In genomic region chrX:30652527-30653414, GRCh38 we compare ENCODE assay signal across 8 cellular contexts. TPM values are rescaled to one million over a fixed set of nuclear protein-coding genes. Genes with fewer than 3 reads are reported as not detected.
DNase-seq lines count a peak whose midpoint lies in the region; ATAC-seq and TF ChIP-seq lines count a peak whose summit lies in the region.

No MANE protein-coding gene starts in this region.

- H3K4me3 Mint-ChIP-seq in chondrocyte (ENCODE audit: unreplicated experiment), result peak overlapping the region; percentile 87

- H3K9me3 Mint-ChIP-seq in chondrocyte (ENCODE audit: low read depth), result no peaks in the 10 kb centered on the region

- peak; percentile 96 for DNase-seq in Ammon's horn (ENCODE audit: low spot score)
- peak; percentile 93 for DNase-seq in NCI-H460 (ENCODE audit: extremely low read depth, low read depth)
- DNase-seq in activated CD4-positive, alpha-beta T cell treated with anti-CD3 and anti-CD28 coated beads for 1 hour, result peak; percentile 78
- peak; percentile 99 for DNase-seq in chondrocyte (ENCODE audit: low spot score)
- DNase-seq in kidney tubule cell (ENCODE audit: low spot score), result peak; percentile 89
- peak; percentile 83 to 85 for DNase-seq in stimulated activated CD4-positive, alpha-beta T cell treated with anti-CD3 and anti-CD28 coated beads, Interleukin-15, amount 100 ng/mL, for 48 hours (ENCODE audit: low read depth in 2 of 2)

- peaks cover 12% of the 10 kb centered on the region for H3K4me1 Mint-ChIP-seq in chondrocyte (ENCODE audit: low read depth)

- H3K27ac Mint-ChIP-seq in chondrocyte (ENCODE audit: unreplicated experiment), result peak overlapping the region; percentile 80

- no peaks in the 10 kb centered on the region for H3K36me3 Mint-ChIP-seq in chondrocyte (ENCODE audit: low read depth)

- ATAC-seq in HG03378 (IDR thresholded peaks at IDR 0.05; ENCODE audit: unreplicated experiment), result peak; percentile 76

- H3K27me3 Mint-ChIP-seq in chondrocyte (ENCODE audit: low read depth), result no peaks in the 10 kb centered on the region

- no peak for TF ChIP-seq CTCF in chondrocyte (IDR thresholded peaks at IDR 0.05)

- peak; percentile 72 for TF ChIP-seq POLR2A in GM19193 (IDR thresholded peaks at IDR 0.05; ENCODE audit: extremely low read depth, insufficient read depth, insufficient read length)

RNA-seq across cellular contexts. Expression of gene GK, which starts 0.5 kb away (rescaled TPM):
- 10.4 and 15.4 TPM in 2 replicates for total RNA-seq in NCI-H460 (2014; rRNA removed; shearing (Covaris generic))
- 7.3 and 12.7 TPM in 2 replicates for polyA plus RNA-seq in NCI-H460 (2014; cell fraction: nucleus; rRNA removed)
- total RNA-seq in chondrocyte, result 3.4 to 4.6 TPM (median 4.1 TPM) in 3 replicates

Comparison
In these comparisons a context has a peak if more than half of its experiments do, and no peak if none do; other contexts are left out.
1. Peak in every context shown above with its lines: DNase-seq and ATAC-seq.